In the genomic region with DNA sequence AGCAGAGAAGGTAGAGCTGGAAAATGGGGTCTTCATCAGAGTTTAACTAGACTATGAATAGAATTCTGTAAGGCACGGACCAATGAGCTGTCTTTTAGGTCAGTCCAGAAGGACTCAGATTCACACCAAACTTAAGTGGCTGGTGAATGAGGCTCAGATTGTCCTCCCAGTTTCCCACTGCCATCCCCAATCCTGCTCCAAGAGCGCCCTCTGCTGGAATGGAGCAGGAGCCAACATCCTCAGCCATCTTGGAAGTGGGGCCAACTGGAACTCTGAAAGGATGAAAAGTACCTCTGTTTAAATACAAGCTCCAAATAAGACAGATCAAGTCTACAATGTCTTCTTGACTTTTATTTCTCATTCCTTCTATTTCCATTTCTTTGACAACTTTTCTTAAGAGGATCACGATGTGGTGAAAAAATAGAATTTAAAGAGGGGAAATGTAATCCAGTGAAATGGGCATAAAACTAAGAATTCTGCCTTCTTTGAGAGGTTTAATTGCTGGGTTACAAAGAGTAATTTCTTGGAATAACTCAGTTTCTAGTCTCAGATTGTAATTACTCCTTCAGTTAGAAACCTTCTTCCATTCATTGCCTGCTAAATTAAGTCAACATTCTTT, we compare ENCODE assay signal across 8 cellular contexts.
A peak's percentile ranks its signal among the peaks of the same experiment; 100 is the strongest.
DNase-seq lines count a peak whose midpoint lies in the region; ATAC-seq and TF ChIP-seq lines count a peak whose summit lies in the region.

No MANE protein-coding gene starts in this region.

- 11% methylated on average over 3 of the region's 3 CpGs for WGBS in right cardiac atrium

- no peak overlapping the region for H3K4me3 ChIP-seq in right cardiac atrium (ENCODE audit: low read length)
- no peak overlapping the region for H3K4me3 ChIP-seq in gastrocnemius medialis

- TF ChIP-seq CTCF in gastrocnemius medialis (IDR thresholded peaks at IDR 0.05 in 4 of 5, conservative IDR thresholded peaks at IDR 0.05 in 1 of 5): peak; percentile 93 to 96 (median 94)

- H3K27ac ChIP-seq in right cardiac atrium (ENCODE audit: low read length): no peak overlapping the region
- peak overlapping the region; percentile 50 to 76 (median 66) for H3K27ac ChIP-seq in gastrocnemius medialis

- DNase-seq in AG20443 (ENCODE audit: low spot score) (peak; percentile 87), NCI-H146 treated with DMSO at 0.1 percent for 48 hours (lab: John Stamatoyannopoulos, UW; ENCODE audit: unreplicated experiment) (peak; percentile 38), T-helper 1 cell (peak; percentile 37 to 74 (median 58)), amygdala (lab: John Stamatoyannopoulos, UW) (peak in 55 of 56 donors; percentile 18 to 90 (median 72)), right cardiac atrium (peak; percentile 83 to 91 (median 90)), gastrocnemius medialis (peak; percentile 73 to 85)

- no peaks in the 10 kb centered on the region for H3K36me3 ChIP-seq in gastrocnemius medialis

- H3K4me1 ChIP-seq in right cardiac atrium (ENCODE audit: control insufficient read depth, insufficient read depth, low read length) (peaks cover 11% of the 10 kb centered on the region), gastrocnemius medialis (peaks cover 41 to 42% of the 10 kb centered on the region in 2 donors)

- ATAC-seq in GM21381 (IDR thresholded peaks at IDR 0.05; ENCODE audit: unreplicated experiment) (peak; percentile 55), right cardiac atrium (peak; percentile 75 to 81), gastrocnemius medialis (peak; percentile 77 to 87), GM18907 (IDR thresholded peaks at IDR 0.05; ENCODE audit: unreplicated experiment) (no peak)

- intact Hi-C loops in right cardiac atrium (cut with DNase I) (loop anchor here (2.0 to 10.0 kb wide), 6 partner anchors 172 to 1216 kb away; no protein-coding TSS in a partner anchor), gastrocnemius medialis (cut with DNase I; ENCODE audit: low total_unique reads) (loop anchor here (5.0 kb wide), 6 partner anchors 172 to 917 kb away; no protein-coding TSS in a partner anchor)

- no peaks in the 10 kb centered on the region for H3K9me3 ChIP-seq in right cardiac atrium (ENCODE audit: control insufficient read depth, low read length)
- no peaks in the 10 kb centered on the region for H3K9me3 ChIP-seq in gastrocnemius medialis

- TF ChIP-seq POLR2A in gastrocnemius medialis (IDR thresholded peaks at IDR 0.05): no peak

- in situ Hi-C loops in gastrocnemius medialis (cut with MboI; ENCODE audit: low sequenced_read_pairs in 4 of 4): loop anchor here (5.0 to 25.0 kb wide), 11 partner anchors 190 to 1220 kb away; a partner anchor contains a TSS

- no peaks in the 10 kb centered on the region for H3K27me3 ChIP-seq in right cardiac atrium (ENCODE audit: control insufficient read depth, insufficient read depth)
- H3K27me3 ChIP-seq in gastrocnemius medialis: no peaks in the 10 kb centered on the region

Comparison
In these comparisons a context has a peak if more than half of its experiments do, and no peak if none do; other contexts are left out.
1. DNase-seq: peak in every context shown above with its lines; median percentile 90 in right cardiac atrium; 87 in AG20443; 79 in gastrocnemius medialis; 72 in amygdala; 58 in T-helper 1 cell; 38 in NCI-H146 treated with DMSO at 0.1 percent for 48 hours.